8 cellular contexts compared by ENCODE assay signal in genomic region chr3:42071720-42072582, GRCh38. TPM values are rescaled to one million over a fixed set of nuclear protein-coding genes. Genes with fewer than 3 reads are reported as not detected.
DNase-seq lines count a peak whose midpoint lies in the region; ATAC-seq, FAIRE-seq and TF ChIP-seq lines count a peak whose summit lies in the region.

No MANE protein-coding gene starts in this region.

- H3K9me3 ChIP-seq in OCI-LY7 (ENCODE audit: low read length) (peaks cover 9% of the 10 kb centered on the region), colonic mucosa (no peaks in the 10 kb centered on the region), liver (ENCODE audit: control insufficient read depth in 4 of 4, low read length in 3 of 4) (no peaks in the 10 kb centered on the region)

- H3K9ac ChIP-seq in colonic mucosa (ENCODE audit: low read depth in 2 of 2, low read length in 2 of 2) (peak overlapping the region; percentile 27 to 69), liver (ENCODE audit: low read depth in 1 of 2, low read length in 2 of 2) (peak overlapping the region; percentile 22 to 38)

- TF ChIP-seq CTCF in OCI-LY7 (conservative IDR thresholded peaks at IDR 0.05; ENCODE audit: low read length) = no peak
- no peak for TF ChIP-seq CTCF in colonic mucosa (IDR thresholded peaks at IDR 0.05)
- peak; percentile 2 for TF ChIP-seq CTCF in liver (IDR thresholded peaks at IDR 0.05; ENCODE audit: low read depth, low read length, missing input control)

- CTCF ChIA-PET in OCI-LY7 (lab: Charles Lee; ENCODE audit: unreplicated experiment) = no interaction called here

- peaks cover 100% of the 10 kb centered on the region for H3K79me2 ChIP-seq in OCI-LY7 (ENCODE audit: insufficient read depth, low read depth, low read length)

- 6% methylated on average over 14 of the region's 14 CpGs for WGBS in liver

- H2AFZ ChIP-seq in OCI-LY7 (ENCODE audit: low read length) = no peak overlapping the region

- peak overlapping the region; percentile 61 for H3K4me3 ChIP-seq in OCI-LY7 (ENCODE audit: low read depth, low read length, poor library complexity, severe bottlenecking)
- H3K4me3 ChIP-seq in colonic mucosa = no peak overlapping the region
- H3K4me3 ChIP-seq in liver (ENCODE audit: low read depth in 1 of 3, low read length in 3 of 3) = peak overlapping the region in 2 of 3 donors; percentile 18 to 45

- H3K4me1 ChIP-seq in OCI-LY7 (ENCODE audit: insufficient read depth, low read length, poor library complexity, severe bottlenecking) = peaks cover 75% of the 10 kb centered on the region
- peaks cover 31% of the 10 kb centered on the region for H3K4me1 ChIP-seq in colonic mucosa
- peaks cover 16 to 27% (median 21%) of the 10 kb centered on the region in 4 donors for H3K4me1 ChIP-seq in liver (ENCODE audit: control insufficient read depth in 4 of 4, insufficient read depth in 4 of 4, low read length in 3 of 4)

- BruUV-seq in OCI-LY7 (replicated peaks; lab: Mats Ljungman, UMichigan) = no TSS peak

- intact Hi-C loops in OCI-LY7 (cut with micrococcal nuclease; ENCODE audit: unreplicated experiment) = no loop called here
- intact Hi-C loops in colonic mucosa (cut with DNase I) = no loop called here

- H3K36me3 ChIP-seq in OCI-LY7 (ENCODE audit: insufficient read depth, low read length) = peaks cover 16% of the 10 kb centered on the region
- H3K36me3 ChIP-seq in colonic mucosa = no peaks in the 10 kb centered on the region
- no peaks in the 10 kb centered on the region for H3K36me3 ChIP-seq in liver (ENCODE audit: control insufficient read depth in 4 of 4, insufficient read depth in 3 of 4, low read depth in 1 of 4, low read length in 3 of 4)

- no peaks in the 10 kb centered on the region for H3K9me2 ChIP-seq in OCI-LY7 (ENCODE audit: insufficient read depth, low read length)

- peak; percentile 63 for ATAC-seq in HG03457 (IDR thresholded peaks at IDR 0.05; ENCODE audit: unreplicated experiment)
- ATAC-seq in HG02588 (IDR thresholded peaks at IDR 0.05; ENCODE audit: unreplicated experiment) = no peak

- POLR2A ChIA-PET in OCI-LY7 (lab: Charles Lee) = interaction anchor here (0.7 to 2.4 kb wide), 10 partner anchors 10 to 544 kb away, joined by 3 to 13 read pairs (median 4); no protein-coding TSS in a partner anchor

- peak in 1 of 2 donors; percentile 38 for TF ChIP-seq RAD21 in liver (IDR thresholded peaks at IDR 0.05)

- H4K20me1 ChIP-seq in OCI-LY7 (ENCODE audit: insufficient read depth, low read length) = peaks cover 30% of the 10 kb centered on the region

- H3K27ac ChIP-seq in OCI-LY7 (ENCODE audit: low read depth, low read length, poor library complexity, severe bottlenecking) (peak overlapping the region; percentile 74), colonic mucosa (peak overlapping the region; percentile 77), liver (ENCODE audit: low read depth in 1 of 2, low read length in 2 of 2) (peak overlapping the region; percentile 43 to 75)

- H3K27me3 ChIP-seq in colonic mucosa (no peaks in the 10 kb centered on the region), liver (ENCODE audit: control insufficient read depth in 4 of 4, insufficient read depth in 4 of 4, low read length in 3 of 4) (no peaks in the 10 kb centered on the region)

- FAIRE-seq in GM18507 (lab: Jason Lieb, UNC) = peak; percentile 53

- no peak for DNase-seq in GM18507 (ENCODE audit: extremely low spot score, insufficient read length, low read depth)
- DNase-seq in OCI-LY7 (ENCODE audit: low spot score) = peak; percentile 80
- peak; percentile 75 for DNase-seq in colonic mucosa
- DNase-seq in superior temporal gyrus (ENCODE audit: extremely low spot score) = peak; percentile 86
- DNase-seq in mesenteric fat pad (ENCODE audit: low spot score) = no peak

- H3K4me2 ChIP-seq in OCI-LY7 (ENCODE audit: low read length) = peak overlapping the region; percentile 90

TF ChIP-seq in liver, 16 proteins besides CTCF, POLR2A, EP300 and RAD21:
- TF ChIP-seq GABPA (IDR thresholded peaks at IDR 0.05 in 1 of 2, conservative IDR thresholded peaks at IDR 0.05 in 1 of 2) (no peak), RXRA (IDR thresholded peaks at IDR 0.05) (peak; percentile 18 to 48), NR2F2 (IDR thresholded peaks at IDR 0.05) (peak; percentile 58), YY1 (IDR thresholded peaks at IDR 0.05) (peak; percentile 31), SP1 (IDR thresholded peaks at IDR 0.05) (peak; percentile 40), HNF4A (conservative IDR thresholded peaks at IDR 0.05) (peak; percentile 2 to 18), ZBTB33 (IDR thresholded peaks at IDR 0.05) (no peak), ATF3 (IDR thresholded peaks at IDR 0.05) (peak; percentile 30), EGR1 (IDR thresholded peaks at IDR 0.05; ENCODE audit: low read depth in 2 of 2) (no peak), FOXA2 (IDR thresholded peaks at IDR 0.05) (no peak), TAF1 (conservative IDR thresholded peaks at IDR 0.05) (no peak), HNF4G (IDR thresholded peaks at IDR 0.05) (no peak), FOXA1 (IDR thresholded peaks at IDR 0.05) (no peak)

RNA-seq across cellular contexts. Expression of gene TRAK1, which starts 19.2 kb away (rescaled TPM):
- 60.8 and 62.5 TPM in 2 replicates for total RNA-seq in OCI-LY7 (2014; rRNA removed; shearing (Covaris generic))
- 88.3 and 92.6 TPM in 2 replicates for total RNA-seq in OCI-LY7 (2022)
- 10 to 100 TPM; 58.9 to 70.3 TPM for total RNA-seq in colonic mucosa
- 10 to 100 TPM; 12.1 to 21.7 TPM for total RNA-seq in liver
- polyA plus RNA-seq in liver = 1 to 10 TPM; 3.4 to 5.0 TPM
- 38.3 TPM for total RNA-seq in mesenteric fat pad

Comparison
In these comparisons a context has a peak if more than half of its experiments do, and no peak if none do; other contexts are left out.
1. DNase-seq: peak in OCI-LY7 (single experiment), colonic mucosa (single experiment) and superior temporal gyrus (single experiment); none in GM18507 (single experiment) and mesenteric fat pad (single experiment).
2. Peak in every context shown above with its lines, with median percentiles within 50 percentile points of each other: H3K27ac ChIP-seq.